17 cellular contexts compared by ENCODE assay signal in genomic region chr2:150811259-150811912, GRCh38.
A peak's percentile ranks its signal among the peaks of the same experiment; 100 is the strongest.
DNase-seq lines count a peak whose midpoint lies in the region; ATAC-seq and TF ChIP-seq lines count a peak whose summit lies in the region.
"Had no signal": no experiment of that assay in that cellular context is flagged by ENCODE, and none has a peak within 500 bp of the region (broad histone marks: within the 10 kb centered on the region; RNA-seq: fewer than 3 reads in every experiment).

No MANE protein-coding gene starts in this region.

- peak; percentile 89 for ATAC-seq in GM18868 (IDR thresholded peaks at IDR 0.05; ENCODE audit: unreplicated experiment)
- ATAC-seq in HG03039 (IDR thresholded peaks at IDR 0.05; ENCODE audit: unreplicated experiment), result peak; percentile 64
- ATAC-seq in CD4-positive, alpha-beta T cell (ENCODE audit: poor library complexity), result no peak
- ATAC-seq: activated CD4-positive, CD25-positive, alpha-beta regulatory T cell treated with anti-CD3 and anti-CD28 coated beads, Interleukin-2, amount 50 U/mL, for 24 hours; effector memory CD8-positive, alpha-beta T cell; K562; SK-N-SH treated with all-trans-retinoic acid at 6 μM for 48 hours had no signal

- no peaks in the 10 kb centered on the region for H3K9me3 Mint-ChIP-seq in activated naive CD8-positive, alpha-beta T cell treated with anti-CD3 and anti-CD28 coated beads for 36 hours
- H3K9me3 Mint-ChIP-seq in CD4-positive, alpha-beta T cell, result no peaks in the 10 kb centered on the region
- H3K9me3 Mint-ChIP-seq: effector memory CD8-positive, alpha-beta T cell; neural crest cell had no signal

- no peaks in the 10 kb centered on the region for H3K4me1 Mint-ChIP-seq in activated naive CD8-positive, alpha-beta T cell treated with anti-CD3 and anti-CD28 coated beads for 36 hours
- no peaks in the 10 kb centered on the region for H3K4me1 Mint-ChIP-seq in CD4-positive, alpha-beta T cell (ENCODE audit: low read depth)
- H3K4me1 Mint-ChIP-seq: neural crest cell had no signal

- peak; percentile 63 for DNase-seq in epithelial cell of esophagus (ENCODE audit: low read depth)
- DNase-seq in renal cortical epithelial cell (ENCODE audit: low read depth), result peak; percentile 33
- DNase-seq in activated naive CD8-positive, alpha-beta T cell treated with anti-CD3 and anti-CD28 coated beads for 36 hours, result no peak
- DNase-seq in CD4-positive, alpha-beta T cell, result no peak
- no peak for DNase-seq in activated T-cell treated with anti-CD3 and anti-CD28 coated beads for 4 hours
- DNase-seq in dorsolateral prefrontal cortex, result no peak
- DNase-seq: effector memory CD8-positive, alpha-beta T cell; GOT3; NCI-H1930; spleen had no signal

- H3K4me3 Mint-ChIP-seq in activated naive CD8-positive, alpha-beta T cell treated with anti-CD3 and anti-CD28 coated beads for 36 hours, result no peak overlapping the region
- no peak overlapping the region for H3K4me3 Mint-ChIP-seq in CD4-positive, alpha-beta T cell
- H3K4me3 Mint-ChIP-seq: effector memory CD8-positive, alpha-beta T cell; neural crest cell had no signal

- no peak overlapping the region for H3K27ac ChIP-seq in CD4-positive, alpha-beta T cell (ENCODE audit: low read depth, low read length)
- H3K27ac ChIP-seq in dorsolateral prefrontal cortex, result no peak overlapping the region
- H3K27ac ChIP-seq: spleen, tibial artery had no signal

- no peak overlapping the region for H3K27ac Mint-ChIP-seq in activated naive CD8-positive, alpha-beta T cell treated with anti-CD3 and anti-CD28 coated beads for 36 hours
- H3K27ac Mint-ChIP-seq in CD4-positive, alpha-beta T cell, result no peak overlapping the region
- H3K27ac Mint-ChIP-seq: effector memory CD8-positive, alpha-beta T cell had no signal

- CTCF ChIA-PET in CD4-positive, alpha-beta T cell (lab: Charles Lee), result interaction anchor here (0.6 kb wide), 1 partner anchor 923 kb away, joined by 3 read pairs; no protein-coding TSS in a partner anchor

- no peaks in the 10 kb centered on the region for H3K27me3 ChIP-seq in CD4-positive, alpha-beta T cell (ENCODE audit: control insufficient read depth, insufficient read depth, low read length)
- peaks cover 0 to under 1% (median 0%) of the 10 kb centered on the region in 45 donors for H3K27me3 ChIP-seq in dorsolateral prefrontal cortex
- H3K27me3 ChIP-seq: tibial artery had no signal

- intact Hi-C loops in CD4-positive, alpha-beta T cell (cut with DNase I, micrococcal nuclease), result no loop called here
- intact Hi-C loops in dorsolateral prefrontal cortex (cut with DNase I), result no loop called here

- H3K4me3 ChIP-seq in epithelial cell of esophagus (ENCODE audit: low read length), result no peak overlapping the region
- H3K4me3 ChIP-seq in dorsolateral prefrontal cortex, result no peak overlapping the region
- H3K4me3 ChIP-seq: K562, spleen, tibial artery had no signal

- H3K27me3 Mint-ChIP-seq in activated naive CD8-positive, alpha-beta T cell treated with anti-CD3 and anti-CD28 coated beads for 36 hours, result no peaks in the 10 kb centered on the region
- no peaks in the 10 kb centered on the region for H3K27me3 Mint-ChIP-seq in CD4-positive, alpha-beta T cell
- H3K27me3 Mint-ChIP-seq: effector memory CD8-positive, alpha-beta T cell had no signal

- no peaks in the 10 kb centered on the region for H3K36me3 Mint-ChIP-seq in activated naive CD8-positive, alpha-beta T cell treated with anti-CD3 and anti-CD28 coated beads for 36 hours
- no peaks in the 10 kb centered on the region for H3K36me3 Mint-ChIP-seq in CD4-positive, alpha-beta T cell (ENCODE audit: low read depth)

- no peaks in the 10 kb centered on the region for H3K9me3 ChIP-seq in CD4-positive, alpha-beta T cell (ENCODE audit: control insufficient read depth, low read length)
- H3K9me3 ChIP-seq: spleen, tibial artery had no signal

- TF ChIP-seq CTCF in epithelial cell of esophagus (IDR thresholded peaks at IDR 0.05; ENCODE audit: insufficient read depth, low read depth, low read length, missing control alignments) (no peak), dorsolateral prefrontal cortex (IDR thresholded peaks at IDR 0.05 in 54 of 56, conservative IDR thresholded peaks at IDR 0.05 in 2 of 56; ENCODE audit: low read depth in 1 of 56, partially characterized antibody in 56 of 56) (no peak)
- no peak for TF ChIP-seq CTCF in CD4-positive, alpha-beta T cell (IDR thresholded peaks at IDR 0.05)

- POLR2A ChIA-PET in CD4-positive, alpha-beta T cell (lab: Charles Lee), result no interaction called here

Comparison
In these comparisons a context has a peak if more than half of its experiments do, and no peak if none do; other contexts are left out.
1. DNase-seq: peak in epithelial cell of esophagus (single experiment) and renal cortical epithelial cell (single experiment); none in activated naive CD8-positive, alpha-beta T cell treated with anti-CD3 and anti-CD28 coated beads for 36 hours (single experiment), CD4-positive, alpha-beta T cell (0 of 10), activated T-cell treated with anti-CD3 and anti-CD28 coated beads for 4 hours (single experiment) and dorsolateral prefrontal cortex (0 of 10).